In the genomic region with DNA sequence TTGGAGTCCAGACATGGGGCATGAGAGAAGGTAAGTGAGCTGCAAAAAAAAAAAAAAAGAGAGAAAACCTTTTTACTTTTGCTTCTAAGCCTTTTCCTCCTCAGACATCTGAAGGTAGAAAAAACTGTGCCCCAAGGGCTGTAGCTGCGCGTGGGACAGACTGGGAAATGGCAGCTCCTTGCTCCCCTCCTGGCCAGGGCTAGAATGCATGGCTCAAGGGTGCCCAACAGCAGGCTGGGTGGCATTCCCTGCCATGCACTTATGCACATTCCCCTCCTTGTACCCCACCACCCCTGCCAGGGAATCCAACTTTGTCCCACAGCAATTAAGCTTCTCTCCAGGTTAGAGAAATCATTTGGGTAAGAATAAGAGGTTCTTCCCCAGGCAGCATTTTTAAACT, we compare ENCODE assay signal across 1 cellular context.
TF ChIP-seq lines count a peak whose summit lies in the region.

No MANE protein-coding gene starts in this region.

TF ChIP-seq in GM23338, 12 proteins besides CTCF, POLR2A, EP300 and RAD21 (continued from another document):
- TF ChIP-seq ZNF114 (CRISPR knock-in tag; IDR thresholded peaks at IDR 0.05) = no peak
- no peak for TF ChIP-seq NANOG (IDR thresholded peaks at IDR 0.05; ENCODE audit: borderline replicate concordance)
- TF ChIP-seq EZH2phosphoT487 (IDR thresholded peaks at IDR 0.05; ENCODE audit: unreplicated experiment) = no peak
- TF ChIP-seq STAT1 (IDR thresholded peaks at IDR 0.05; ENCODE audit: unreplicated experiment) = no peak
